Comparison of ENCODE assay signal across 16 cellular contexts in genomic region chr10:84243759-84244158, GRCh38. TPM values are rescaled to one million over a fixed set of nuclear protein-coding genes. Genes with fewer than 3 reads are reported as not detected.
A peak's percentile ranks its signal among the peaks of the same experiment; 100 is the strongest.
DNase-seq lines count a peak whose midpoint lies in the region; ATAC-seq and TF ChIP-seq lines count a peak whose summit lies in the region.
"Had no signal": no experiment of that assay in that cellular context is flagged by ENCODE, and none has a peak within 500 bp of the region (broad histone marks: within the 10 kb centered on the region; RNA-seq: fewer than 3 reads in every experiment).

No MANE protein-coding gene starts in this region.

- H3K4me2 ChIP-seq in neuronal stem cell (ENCODE audit: insufficient read depth, low read length, poor library complexity, severe bottlenecking), result no peak overlapping the region
- H3K4me2 ChIP-seq: A549, GM23338 had no signal

- no peak overlapping the region for H4K8ac ChIP-seq in neuronal stem cell (ENCODE audit: low read depth, low read length)

- no peak overlapping the region for H2AFZ ChIP-seq in neuronal stem cell (ENCODE audit: low read length)
- H2AFZ ChIP-seq: GM23338 had no signal

- peak overlapping the region; percentile 24 for H3K18ac ChIP-seq in neuronal stem cell (ENCODE audit: low read length)

- no peak overlapping the region for H2BK12ac ChIP-seq in neuronal stem cell (ENCODE audit: low read length)

- no peak overlapping the region for H3K14ac ChIP-seq in neuronal stem cell (ENCODE audit: low read length)

- no CpG with 5 or more reads among the region's 3 CpGs for WGBS in neuronal stem cell (ENCODE audit: extremely low coverage in 2 of 2, insufficient read length in 2 of 2, insufficient replicate concordance in 1 of 2), 2 donors

- H3K27me3 ChIP-seq in RWPE2 (ENCODE audit: insufficient read depth, poor library complexity, severe bottlenecking) (no peaks in the 10 kb centered on the region), WERI-Rb-1 (ENCODE audit: insufficient read depth, low read depth, severe bottlenecking) (no peaks in the 10 kb centered on the region), neuronal stem cell (ENCODE audit: control insufficient read depth in 3 of 3, insufficient read depth in 3 of 3, low read depth in 1 of 3, low read length in 3 of 3) (peaks cover 0 to 13% (median 0%) of the 10 kb centered on the region in 3 experiments)
- H3K27me3 ChIP-seq: BE2C had no signal

- no peak for TF ChIP-seq CTCF in RWPE2 (IDR thresholded peaks at IDR 0.05; ENCODE audit: poor library complexity, severe bottlenecking)
- no peak for TF ChIP-seq CTCF in WERI-Rb-1 (IDR thresholded peaks at IDR 0.05; ENCODE audit: low read depth, low read length)

- H3K27ac ChIP-seq in RWPE2 (ENCODE audit: poor library complexity, severe bottlenecking) (no peak overlapping the region), WERI-Rb-1 (peak overlapping the region; percentile 91), neuronal stem cell (replicated peaks; ENCODE audit: low read length) (peak overlapping the region; percentile 76)
- H3K27ac ChIP-seq: A549, C4-2B had no signal

- H3K27ac Mint-ChIP-seq in T-helper 17 cell, result no peak overlapping the region
- H3K27ac Mint-ChIP-seq in activated CD8-positive, alpha-beta memory T cell treated with anti-CD3 and anti-CD28 coated beads, Interleukin-2, amount 10 ng/mL, durations not matched to agents 7 days and 5 days, result no peak overlapping the region
- H3K27ac Mint-ChIP-seq: CD4-positive, alpha-beta memory T cell; GM23338 had no signal

- ATAC-seq in RWPE2 (ENCODE audit: low read depth) (peak; percentile 52; the same call in 1 of the 3 replicates), T-helper 17 cell (no peak)
- ATAC-seq in activated CD8-positive, alpha-beta memory T cell treated with anti-CD3 and anti-CD28 coated beads, Interleukin-2, amount 10 ng/mL, durations not matched to agents 7 days and 5 days, result no peak
- ATAC-seq: A549, GM23338 had no signal

- H3K9me3 ChIP-seq in RWPE2 (ENCODE audit: severe bottlenecking) (no peaks in the 10 kb centered on the region), WERI-Rb-1 (ENCODE audit: severe bottlenecking) (no peaks in the 10 kb centered on the region), neuronal stem cell (replicated peaks in 1 of 2; ENCODE audit: control insufficient read depth in 2 of 2, insufficient read depth in 1 of 2, low read depth in 1 of 2, low read length in 2 of 2) (no peaks in the 10 kb centered on the region), T-helper 17 cell (ENCODE audit: control insufficient read depth, low read length, poor library complexity, severe bottlenecking) (no peaks in the 10 kb centered on the region)
- H3K9me3 ChIP-seq: A549, BE2C had no signal

- no peaks in the 10 kb centered on the region for H3K4me1 ChIP-seq in RWPE2 (ENCODE audit: insufficient read depth, poor library complexity, severe bottlenecking)
- peaks cover 3 to 31% of the 10 kb centered on the region in 2 donors for H3K4me1 ChIP-seq in neuronal stem cell (ENCODE audit: control insufficient read depth in 2 of 2, insufficient read depth in 1 of 2, low read depth in 1 of 2, low read length in 2 of 2)
- H3K4me1 ChIP-seq: A549, BE2C had no signal

- H2BK120ac ChIP-seq in neuronal stem cell (ENCODE audit: low read depth, low read length), result no peak overlapping the region

- no peaks in the 10 kb centered on the region for H3K36me3 Mint-ChIP-seq in T-helper 17 cell (ENCODE audit: low read depth)
- H3K36me3 Mint-ChIP-seq in activated CD8-positive, alpha-beta memory T cell treated with anti-CD3 and anti-CD28 coated beads, Interleukin-2, amount 10 ng/mL, durations not matched to agents 7 days and 5 days, result no peaks in the 10 kb centered on the region
- H3K36me3 Mint-ChIP-seq: CD4-positive, alpha-beta memory T cell had no signal

- peak overlapping the region; percentile 10 for H3K4ac ChIP-seq in neuronal stem cell (ENCODE audit: low read length)

- H2BK15ac ChIP-seq in neuronal stem cell (ENCODE audit: low read length), result no peak overlapping the region

- no peaks in the 10 kb centered on the region for H3K36me3 ChIP-seq in RWPE2 (ENCODE audit: low read depth)
- no peaks in the 10 kb centered on the region for H3K36me3 ChIP-seq in WERI-Rb-1
- no peaks in the 10 kb centered on the region for H3K36me3 ChIP-seq in neuronal stem cell (replicated peaks in 1 of 2; ENCODE audit: control insufficient read depth in 2 of 2, insufficient read depth in 2 of 2, low read length in 2 of 2)
- H3K36me3 ChIP-seq: BE2C had no signal

- H4K91ac ChIP-seq in neuronal stem cell (ENCODE audit: low read depth, low read length, poor library complexity), result no peak overlapping the region

- DNase-seq in RWPE2 (ENCODE audit: low spot score) (no peak), WERI-Rb-1 (no peak), foreskin melanocyte (peak; percentile 5), neuronal stem cell (ENCODE audit: low spot score) (no peak), T-helper 17 cell (no peak), NCI-H526 (lab: John Stamatoyannopoulos, UW) (no peak)
- no peak for DNase-seq in activated CD8-positive, alpha-beta memory T cell treated with anti-CD3 and anti-CD28 coated beads, Interleukin-2, amount 10 ng/mL, durations not matched to agents 7 days and 5 days
- DNase-seq: BE2C; CD4-positive, alpha-beta memory T cell; DMS79; H7 had no signal

- H3K9ac ChIP-seq in neuronal stem cell (ENCODE audit: low read depth, low read length, poor library complexity), result no peak overlapping the region

- H2AK5ac ChIP-seq in neuronal stem cell (ENCODE audit: low read depth, low read length), result peak overlapping the region; percentile 24

- H3K4me3 Mint-ChIP-seq in T-helper 17 cell, result no peak overlapping the region
- no peak overlapping the region for H3K4me3 Mint-ChIP-seq in activated CD8-positive, alpha-beta memory T cell treated with anti-CD3 and anti-CD28 coated beads, Interleukin-2, amount 10 ng/mL, durations not matched to agents 7 days and 5 days
- H3K4me3 Mint-ChIP-seq: CD4-positive, alpha-beta memory T cell; GM23338 had no signal

- CTCF ChIA-PET in activated CD8-positive, alpha-beta memory T cell treated with anti-CD3 and anti-CD28 coated beads, Interleukin-2, amount 10 ng/mL, durations not matched to agents 7 days and 5 days (lab: Charles Lee), result no interaction called here

- no peak overlapping the region for H2BK5ac ChIP-seq in neuronal stem cell (ENCODE audit: low read length)

- H3K23ac ChIP-seq in neuronal stem cell (ENCODE audit: low read depth, low read length, poor library complexity), result no peak overlapping the region

- H3K4me3 ChIP-seq in RWPE2 (ENCODE audit: severe bottlenecking) (no peak overlapping the region), WERI-Rb-1 (ENCODE audit: low read depth, low read length) (no peak overlapping the region), neuronal stem cell (ENCODE audit: low read length in 2 of 2) (no peak overlapping the region)
- H3K4me3 ChIP-seq: A549, GM23338 had no signal

- H3K4me1 Mint-ChIP-seq in T-helper 17 cell, result no peaks in the 10 kb centered on the region
- no peaks in the 10 kb centered on the region for H3K4me1 Mint-ChIP-seq in activated CD8-positive, alpha-beta memory T cell treated with anti-CD3 and anti-CD28 coated beads, Interleukin-2, amount 10 ng/mL, durations not matched to agents 7 days and 5 days
- H3K4me1 Mint-ChIP-seq: CD4-positive, alpha-beta memory T cell; GM23338 had no signal

- H3K9me3 Mint-ChIP-seq in activated CD8-positive, alpha-beta memory T cell treated with anti-CD3 and anti-CD28 coated beads, Interleukin-2, amount 10 ng/mL, durations not matched to agents 7 days and 5 days (ENCODE audit: low read depth), result no peaks in the 10 kb centered on the region
- H3K9me3 Mint-ChIP-seq: GM23338 had no signal

- H3K79me1 ChIP-seq in neuronal stem cell (ENCODE audit: low read depth, low read length), result no peaks in the 10 kb centered on the region

- H3K27me3 Mint-ChIP-seq in T-helper 17 cell, result peaks cover 41% of the 10 kb centered on the region
- peaks cover 7% of the 10 kb centered on the region for H3K27me3 Mint-ChIP-seq in activated CD8-positive, alpha-beta memory T cell treated with anti-CD3 and anti-CD28 coated beads, Interleukin-2, amount 10 ng/mL, durations not matched to agents 7 days and 5 days

RNA-seq across cellular contexts. Expression of gene RGR, which starts 1.1 kb away (rescaled TPM):
- 1.0 TPM for polyA plus RNA-seq in neuronal stem cell (2013, experiment 1 of 2)
- 1.3 TPM for polyA plus RNA-seq in neuronal stem cell (2013, experiment 2 of 2)
- total RNA-seq in T-helper 17 cell, result not detected
- total RNA-seq in activated CD8-positive, alpha-beta memory T cell treated with anti-CD3 and anti-CD28 coated beads, Interleukin-2, amount 10 ng/mL, durations not matched to agents 7 days and 5 days, result not detected
- total RNA-seq: CD4-positive, alpha-beta memory T cell; GM23338; H7; HT-29 had no signal
- polyA plus RNA-seq: A549; AG04450; CD4-positive, alpha-beta memory T cell; GM23338 had no signal

RNA-seq across cellular contexts. Expression of gene LRIT1, which starts 2.4 kb away (rescaled TPM):
- polyA plus RNA-seq in neuronal stem cell (2013, experiment 1 of 2), result 0.01 TPM
- not detected for polyA plus RNA-seq in neuronal stem cell (2013, experiment 2 of 2)
- not detected for total RNA-seq in T-helper 17 cell
- total RNA-seq in activated CD8-positive, alpha-beta memory T cell treated with anti-CD3 and anti-CD28 coated beads, Interleukin-2, amount 10 ng/mL, durations not matched to agents 7 days and 5 days, result not detected
- total RNA-seq: CD4-positive, alpha-beta memory T cell; H7; HT-29 had no signal
- polyA plus RNA-seq: A549; AG04450; CD4-positive, alpha-beta memory T cell; GM23338 had no signal

RNA-seq across cellular contexts. Expression of gene LRIT2, which starts 18.4 kb away (rescaled TPM):
- polyA plus RNA-seq in neuronal stem cell (2013, experiment 1 of 2), result not detected
- not detected for polyA plus RNA-seq in neuronal stem cell (2013, experiment 2 of 2)
- total RNA-seq in T-helper 17 cell, result not detected
- not detected for total RNA-seq in activated CD8-positive, alpha-beta memory T cell treated with anti-CD3 and anti-CD28 coated beads, Interleukin-2, amount 10 ng/mL, durations not matched to agents 7 days and 5 days
- total RNA-seq: CD4-positive, alpha-beta memory T cell; GM23338; H7; HT-29 had no signal
- polyA plus RNA-seq: A549; AG04450; CD4-positive, alpha-beta memory T cell; GM23338 had no signal

RNA-seq across cellular contexts. Expression of gene CDHR1, which starts 49.4 kb away (rescaled TPM):
- polyA plus RNA-seq in neuronal stem cell (2013, experiment 1 of 2), result 6.3 TPM
- polyA plus RNA-seq in neuronal stem cell (2013, experiment 2 of 2), result 6.5 TPM
- under 1 TPM; 0.12 to 0.73 TPM for total RNA-seq in T-helper 17 cell
- 1 to 10 TPM in 1 of 2 experiments, under 1 TPM in 1; 0.37 to 1.6 TPM for total RNA-seq in activated CD8-positive, alpha-beta memory T cell treated with anti-CD3 and anti-CD28 coated beads, Interleukin-2, amount 10 ng/mL, durations not matched to agents 7 days and 5 days
- total RNA-seq: HT-29 had no signal
- polyA plus RNA-seq: AG04450; CD4-positive, alpha-beta memory T cell had no signal
